Comparison of ENCODE assay signal across 27 cellular contexts in the genomic region with DNA sequence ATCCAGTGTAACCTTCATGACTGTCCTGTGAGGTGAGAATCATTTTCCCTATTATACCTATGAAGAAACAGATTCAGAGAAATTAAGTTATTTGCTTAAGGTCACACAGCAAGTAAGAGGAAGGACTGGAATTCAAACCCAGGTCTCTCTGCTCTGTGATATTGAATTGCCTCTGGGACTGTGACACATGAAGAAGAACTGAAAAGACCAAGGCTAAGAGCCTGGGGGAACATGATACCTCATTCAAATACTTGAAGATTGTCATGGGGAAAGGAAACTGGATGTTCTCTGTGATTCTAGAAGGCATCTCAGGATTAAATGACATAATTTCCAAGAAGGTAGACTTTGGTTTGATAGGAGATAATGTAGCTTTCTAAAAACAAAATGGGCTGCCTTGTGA.
"Had no signal": no experiment of that assay in that cellular context is flagged by ENCODE, and none has a peak within 500 bp of the region (broad histone marks: within the 10 kb centered on the region; RNA-seq: fewer than 3 reads in every experiment).

No MANE protein-coding gene starts in this region.

- H3K4me3 Mint-ChIP-seq: activated CD4-positive, alpha-beta T cell treated with anti-CD3 and anti-CD28 coated beads for 36 hours; activated naive CD8-positive, alpha-beta T cell treated with anti-CD3 and anti-CD28 coated beads, Interleukin-2, amount 10 ng/mL, durations not matched to agents 7 days and 5 days; activated T-cell treated with anti-CD3 and anti-CD28 coated beads, Interleukin-2, amount 50 U/mL, for 4 hours; endodermal cell; stimulated activated memory B cell treated with anti-CD40 and anti-IgM and Interleukin-4, amounts not matched to agents 10 μg/mL and 1 μg/mL and 100 μg/mL, for 72 hours had no signal

- H3K4me3 ChIP-seq: colonic mucosa, heart left ventricle, lower lobe of right lung, stomach, suprapubic skin, tibial nerve, uterus had no signal

- DNase-seq: activated CD4-positive, alpha-beta T cell treated with anti-CD3 and anti-CD28 coated beads for 36 hours; activated CD4-positive, alpha-beta T cell treated with anti-CD3 and anti-CD28 coated beads, Interleukin-2, amount 50 U/mL, for 4 hours; activated CD8-positive, alpha-beta memory T cell treated with anti-CD3 and anti-CD28 coated beads for 24 hours; activated CD8-positive, alpha-beta memory T cell treated with anti-CD3 and anti-CD28 coated beads, Interleukin-2, amount 50 U/mL, for 4 hours; activated naive CD4-positive, alpha-beta T cell treated with Interleukin-2 at 50 U/mL for 16 hours; activated naive CD8-positive, alpha-beta T cell treated with anti-CD3 and anti-CD28 coated beads, Interleukin-2, amount 10 ng/mL, durations not matched to agents 7 days and 5 days; activated T-cell treated with anti-CD3 and anti-CD28 coated beads, Interleukin-2, amount 50 U/mL, for 4 hours; amygdala; colonic mucosa; endodermal cell; heart left ventricle; kidney; lower lobe of right lung; mesendoderm; naive B cell; occipital lobe; small intestine; stimulated activated CD4-positive, alpha-beta T cell treated with anti-CD3 and anti-CD28 coated beads, Interleukin-2, amount 100 ng/mL, for 24 hours; stomach; T-helper 9 cell; uterus had no signal

- H3K4me1 ChIP-seq: colonic mucosa had no signal

- H3K9me3 ChIP-seq: colonic mucosa, heart left ventricle, lower lobe of right lung, stomach, suprapubic skin, tibial nerve, uterus had no signal

- ATAC-seq: activated CD4-positive, alpha-beta T cell treated with anti-CD3 and anti-CD28 coated beads for 36 hours; activated T-cell treated with anti-CD3 and anti-CD28 coated beads, Interleukin-2, amount 50 U/mL, for 4 hours; heart left ventricle; lower lobe of right lung; sciatic nerve; stimulated activated memory B cell treated with anti-CD40 and anti-IgM and Interleukin-4, amounts not matched to agents 10 μg/mL and 1 μg/mL and 100 μg/mL, for 72 hours had no signal

- H3K27ac Mint-ChIP-seq: activated CD4-positive, alpha-beta T cell treated with anti-CD3 and anti-CD28 coated beads for 36 hours; activated naive CD8-positive, alpha-beta T cell treated with anti-CD3 and anti-CD28 coated beads, Interleukin-2, amount 10 ng/mL, durations not matched to agents 7 days and 5 days; endodermal cell; stimulated activated memory B cell treated with anti-CD40 and anti-IgM and Interleukin-4, amounts not matched to agents 10 μg/mL and 1 μg/mL and 100 μg/mL, for 72 hours had no signal

- H3K36me3 Mint-ChIP-seq: stimulated activated memory B cell treated with anti-CD40 and anti-IgM and Interleukin-4, amounts not matched to agents 10 μg/mL and 1 μg/mL and 100 μg/mL, for 72 hours had no signal

- H3K36me3 ChIP-seq: colonic mucosa, heart left ventricle, lower lobe of right lung, stomach, suprapubic skin, tibial nerve, uterus had no signal

- H3K27ac ChIP-seq: colonic mucosa, epithelial cell of prostate, heart left ventricle, lower lobe of right lung, stomach, suprapubic skin, tibial nerve, uterus had no signal

- H3K9me3 Mint-ChIP-seq: activated naive CD8-positive, alpha-beta T cell treated with anti-CD3 and anti-CD28 coated beads, Interleukin-2, amount 10 ng/mL, durations not matched to agents 7 days and 5 days; activated T-cell treated with anti-CD3 and anti-CD28 coated beads, Interleukin-2, amount 50 U/mL, for 4 hours; endodermal cell; naive B cell; neural crest cell; stimulated activated memory B cell treated with anti-CD40 and anti-IgM and Interleukin-4, amounts not matched to agents 10 μg/mL and 1 μg/mL and 100 μg/mL, for 72 hours had no signal

- H3K27me3 ChIP-seq: colonic mucosa, heart left ventricle, stomach, suprapubic skin, tibial nerve, uterus had no signal

- H3K27me3 Mint-ChIP-seq: activated CD4-positive, alpha-beta T cell treated with anti-CD3 and anti-CD28 coated beads for 36 hours; activated naive CD8-positive, alpha-beta T cell treated with anti-CD3 and anti-CD28 coated beads, Interleukin-2, amount 10 ng/mL, durations not matched to agents 7 days and 5 days; naive B cell; stimulated activated memory B cell treated with anti-CD40 and anti-IgM and Interleukin-4, amounts not matched to agents 10 μg/mL and 1 μg/mL and 100 μg/mL, for 72 hours had no signal
